ENCODE assay signal across 12 cellular contexts in the genomic region with DNA sequence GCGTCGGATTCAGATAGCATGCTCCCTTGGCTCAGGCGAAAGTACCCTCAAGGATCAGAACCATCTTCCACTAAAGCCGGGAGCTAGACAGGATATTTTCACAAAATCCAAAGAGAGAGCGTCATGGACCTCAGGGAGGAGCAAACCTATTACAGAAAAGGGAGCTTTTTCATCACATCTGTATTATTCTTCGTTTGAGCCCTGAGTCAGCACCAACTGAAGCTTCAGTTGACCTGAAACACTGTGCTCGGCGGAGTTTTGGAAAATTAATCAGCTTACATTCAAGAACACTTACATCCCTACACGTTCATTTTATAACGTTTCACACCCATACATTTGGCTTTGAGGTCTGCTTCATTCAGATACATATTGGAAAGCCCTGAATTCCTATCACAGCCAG.
A peak's percentile ranks its signal among the peaks of the same experiment; 100 is the strongest.
DNase-seq lines count a peak whose midpoint lies in the region; ATAC-seq and TF ChIP-seq lines count a peak whose summit lies in the region.
"Had no signal": no experiment of that assay in that cellular context is flagged by ENCODE, and none has a peak within 500 bp of the region (broad histone marks: within the 10 kb centered on the region; RNA-seq: fewer than 3 reads in every experiment).

No MANE protein-coding gene starts in this region.

- H3K27ac Mint-ChIP-seq in CD4-positive, CD25-positive, alpha-beta regulatory T cell: peak overlapping the region; percentile 29 to 82 (median 56)
- H3K27ac Mint-ChIP-seq in GM23338 (no peak overlapping the region), brain (peak overlapping the region; percentile 20 to 77 (median 53))
- H3K27ac Mint-ChIP-seq: activated B cell treated with CpG ODN at 0.5 μM for 24 hours, nephron progenitor cell had no signal

- H3K27me3 Mint-ChIP-seq in CD4-positive, CD25-positive, alpha-beta regulatory T cell: no peaks in the 10 kb centered on the region
- H3K27me3 Mint-ChIP-seq in GM23338 (ENCODE audit: insufficient read depth, low read depth, poor library complexity): peaks cover 1% of the 10 kb centered on the region
- H3K27me3 Mint-ChIP-seq in brain: no peaks in the 10 kb centered on the region
- H3K27me3 Mint-ChIP-seq: activated B cell treated with CpG ODN at 0.5 μM for 24 hours had no signal

- H4K20me1 ChIP-seq in GM23338 (replicated peaks; ENCODE audit: insufficient read depth): no peaks in the 10 kb centered on the region

- peaks cover 3% of the 10 kb centered on the region; the same call in 1 of the 2 replicates for H3K9me2 ChIP-seq in GM23338 (ENCODE audit: insufficient read depth)

- TF ChIP-seq CTCF in GM23338 (conservative IDR thresholded peaks at IDR 0.05; ENCODE audit: low read depth in 2 of 2) (no peak), brain (conservative IDR thresholded peaks at IDR 0.05) (no peak), prostate gland (IDR thresholded peaks at IDR 0.05) (no peak), gastroesophageal sphincter (IDR thresholded peaks at IDR 0.05) (no peak)

- H3K4me2 ChIP-seq in GM23338: no peak overlapping the region
- H3K4me2 ChIP-seq: KMS-11 had no signal

- H3K36me3 Mint-ChIP-seq in CD4-positive, CD25-positive, alpha-beta regulatory T cell: no peaks in the 10 kb centered on the region
- H3K36me3 Mint-ChIP-seq in GM23338 (ENCODE audit: low read depth) (peaks cover 3% of the 10 kb centered on the region), brain (no peaks in the 10 kb centered on the region)

- no peaks in the 10 kb centered on the region for H3K36me3 ChIP-seq in CD4-positive, CD25-positive, alpha-beta regulatory T cell (ENCODE audit: control insufficient read depth, insufficient read depth, low read length)
- H3K36me3 ChIP-seq in GM23338 (ENCODE audit: insufficient read depth) (no peaks in the 10 kb centered on the region), prostate gland (no peaks in the 10 kb centered on the region), gastroesophageal sphincter (no peaks in the 10 kb centered on the region)

- H3K27me3 ChIP-seq in CD4-positive, CD25-positive, alpha-beta regulatory T cell (ENCODE audit: control insufficient read depth, insufficient read depth, low read length): no peaks in the 10 kb centered on the region
- H3K27me3 ChIP-seq in GM23338 (ENCODE audit: insufficient read depth) (no peaks in the 10 kb centered on the region), prostate gland (replicated peaks; ENCODE audit: insufficient read depth) (no peaks in the 10 kb centered on the region), gastroesophageal sphincter (no peaks in the 10 kb centered on the region)

- DNase-seq in CD4-positive, CD25-positive, alpha-beta regulatory T cell: no peak
- DNase-seq in GM23338 (ENCODE audit: low spot score) (no peak), prostate gland (ENCODE audit: low spot score) (no peak), Kasumi-1 (lab: John Stamatoyannopoulos, UW) (no peak), GOT3 (lab: John Stamatoyannopoulos, UW) (no peak)
- DNase-seq: activated B cell treated with CpG ODN at 0.5 μM for 24 hours; left colon; nephron progenitor cell; NK-92 treated with Interleukin-12 subunit alpha and Interleukin-12 subunit beta, amount 100 ng/mL, for 24 hours had no signal

- intact Hi-C loops in prostate gland (cut with DNase I): no loop called here

- WGBS in prostate gland: 61% methylated on average over 10 of the region's 10 CpGs
- 66 to 79% methylated on average over 10 of the region's 10 CpGs for WGBS in gastroesophageal sphincter (ENCODE audit: low coverage in 1 of 2), 2 donors

- no peak for ATAC-seq in CD4-positive, CD25-positive, alpha-beta regulatory T cell (ENCODE audit: low read depth in 2 of 2)
- ATAC-seq in GM23338 (no peak), gastroesophageal sphincter (no peak)
- ATAC-seq: left colon had no signal

- peak overlapping the region; percentile 81 for H3K4me3 ChIP-seq in CD4-positive, CD25-positive, alpha-beta regulatory T cell (ENCODE audit: low read depth, low read length)
- H3K4me3 ChIP-seq in GM23338 (no peak overlapping the region), prostate gland (no peak overlapping the region), gastroesophageal sphincter (no peak overlapping the region)

- no peaks in the 10 kb centered on the region for H3K9me3 ChIP-seq in CD4-positive, CD25-positive, alpha-beta regulatory T cell (ENCODE audit: control insufficient read depth in 2 of 2, low read length in 2 of 2)
- no peaks in the 10 kb centered on the region for H3K9me3 ChIP-seq in prostate gland
- peaks cover 0 to 4% (median 0%) of the 10 kb centered on the region in 3 donors for H3K9me3 ChIP-seq in gastroesophageal sphincter

- H3K4me3 Mint-ChIP-seq in CD4-positive, CD25-positive, alpha-beta regulatory T cell: peak overlapping the region; percentile 17 to 71 (median 58)
- H3K4me3 Mint-ChIP-seq in GM23338: no peak overlapping the region
- peak overlapping the region in 4 of 5 experiments; percentile 11 to 53 (median 28) for H3K4me3 Mint-ChIP-seq in brain
- H3K4me3 Mint-ChIP-seq: activated B cell treated with CpG ODN at 0.5 μM for 24 hours, nephron progenitor cell had no signal

- peak overlapping the region; percentile 18 for H3K27ac ChIP-seq in CD4-positive, CD25-positive, alpha-beta regulatory T cell (ENCODE audit: insufficient read depth, low read length, poor library complexity, severe bottlenecking)
- H3K27ac ChIP-seq in GM23338 (ENCODE audit: low read depth) (no peak overlapping the region), prostate gland (peak overlapping the region; percentile 1 to 26), gastroesophageal sphincter (no peak overlapping the region)
- H3K27ac ChIP-seq: KMS-11 had no signal

- TF ChIP-seq POLR2A in prostate gland (IDR thresholded peaks at IDR 0.05) (no peak), gastroesophageal sphincter (IDR thresholded peaks at IDR 0.05) (no peak)

- peaks cover 40 to 57% (median 45%) of the 10 kb centered on the region in 4 donors for H3K4me1 Mint-ChIP-seq in CD4-positive, CD25-positive, alpha-beta regulatory T cell
- peaks cover 28% of the 10 kb centered on the region for H3K4me1 Mint-ChIP-seq in GM23338
- peaks cover 49% of the 10 kb centered on the region for H3K4me1 Mint-ChIP-seq in brain

- H2AFZ ChIP-seq in GM23338: peak overlapping the region; percentile 53; the same call in 1 of the 2 replicates

- peaks cover 53% of the 10 kb centered on the region for H3K4me1 ChIP-seq in CD4-positive, CD25-positive, alpha-beta regulatory T cell (ENCODE audit: control insufficient read depth, insufficient read depth, low read length, poor library complexity, severe bottlenecking)
- H3K4me1 ChIP-seq in GM23338 (ENCODE audit: insufficient read depth) (peaks cover 17% of the 10 kb centered on the region), prostate gland (replicated peaks) (peaks cover 6% of the 10 kb centered on the region), gastroesophageal sphincter (peaks cover 15 to 47% (median 24%) of the 10 kb centered on the region in 3 donors)

- H3K9me3 Mint-ChIP-seq in CD4-positive, CD25-positive, alpha-beta regulatory T cell: peaks cover 0 to 7% (median 3%) of the 10 kb centered on the region in 7 donors
- H3K9me3 Mint-ChIP-seq in GM23338: peaks cover 3% of the 10 kb centered on the region; the same call in 2 of the 3 replicates
- peaks cover 0 to 7% (median 4%) of the 10 kb centered on the region in 5 experiments for H3K9me3 Mint-ChIP-seq in brain

- H3K79me2 ChIP-seq in GM23338 (replicated peaks; ENCODE audit: insufficient read depth): no peaks in the 10 kb centered on the region

- TF ChIP-seq EP300 in gastroesophageal sphincter (IDR thresholded peaks at IDR 0.05): no peak

- H3F3A ChIP-seq in GM23338 (replicated peaks; ENCODE audit: low read depth): no peaks in the 10 kb centered on the region

Comparison
In these comparisons a context has a peak if more than half of its experiments do, and no peak if none do; other contexts are left out.
1. H3K27ac ChIP-seq: peak in CD4-positive, CD25-positive, alpha-beta regulatory T cell (single experiment) and prostate gland (2 of 2); none in GM23338 (single experiment) and gastroesophageal sphincter (0 of 4).